ENCODE assay signal across 21 cellular contexts in genomic region chr12:101803978-101804377, GRCh38. TPM values are rescaled to one million over a fixed set of nuclear protein-coding genes. Genes with fewer than 3 reads are reported as not detected.
DNase-seq lines count a peak whose midpoint lies in the region; ATAC-seq and TF ChIP-seq lines count a peak whose summit lies in the region.
"Had no signal": no experiment of that assay in that cellular context is flagged by ENCODE, and none has a peak within 500 bp of the region (broad histone marks: within the 10 kb centered on the region; RNA-seq: fewer than 3 reads in every experiment).

No MANE protein-coding gene starts in this region.

- no peaks in the 10 kb centered on the region for H4K20me1 ChIP-seq in BLaER1
- peaks cover 2% of the 10 kb centered on the region; the same call in 1 of the 2 replicates for H4K20me1 ChIP-seq in DND-41 (ENCODE audit: insufficient read depth, low read length)

- H3K27ac ChIP-seq in BLaER1 (peak overlapping the region; percentile 57; the same call in 1 of the 2 replicates), DND-41 (ENCODE audit: low read length) (peak overlapping the region; percentile 70), Peyer's patch (peak overlapping the region in 1 of 4 donors; percentile 18), SJCRH30 (no peak overlapping the region)
- H3K27ac ChIP-seq in naive thymus-derived CD4-positive, alpha-beta T cell (ENCODE audit: low read depth, low read length), result no peak overlapping the region
- H3K27ac ChIP-seq: HL-60, RWPE1, SJSA1 had no signal

- no peak for TF ChIP-seq POLR2A in Peyer's patch (IDR thresholded peaks at IDR 0.05)

- no peak overlapping the region for H2AFZ ChIP-seq in DND-41 (ENCODE audit: low read depth, low read length)
- H2AFZ ChIP-seq: GM23338 had no signal

- H3K4me3 ChIP-seq in BLaER1 (no peak overlapping the region), DND-41 (ENCODE audit: low read depth in 1 of 2, low read length in 2 of 2) (peak overlapping the region in 1 of 2 experiments; percentile 34; a peak in 2 of 4 replicates), Peyer's patch (no peak overlapping the region), SJCRH30 (no peak overlapping the region)
- no peak overlapping the region for H3K4me3 ChIP-seq in naive thymus-derived CD4-positive, alpha-beta T cell (ENCODE audit: low read length)
- H3K4me3 ChIP-seq: GM23338, SJSA1 had no signal

- peak overlapping the region; percentile 62 for H3K4me2 ChIP-seq in BLaER1
- H3K4me2 ChIP-seq in DND-41 (ENCODE audit: insufficient read depth, low read length), result peak overlapping the region; percentile 52
- H3K4me2 ChIP-seq: GM23338 had no signal

- H3K9ac ChIP-seq in BLaER1 (no peak overlapping the region), DND-41 (ENCODE audit: low read depth, low read length) (peak overlapping the region; percentile 42)

- DNase-seq in DND-41, result peak; percentile 60
- peak in 2 of 3 donors; percentile 47 to 57 for DNase-seq in Peyer's patch
- no peak for DNase-seq in naive thymus-derived CD4-positive, alpha-beta T cell
- DNase-seq in SJCRH30, result no peak
- no peak for DNase-seq in Right ventricle myocardium inferior (ENCODE audit: missing footprints)
- DNase-seq: ACHN; AML-193; Calu3; CD4-positive, alpha-beta T cell; DMS53; NCI-H1105 treated with DMSO at 0.1 percent for 48 hours; NCI-H187; NCI-H446 had no signal

- H3K27me3 ChIP-seq in BLaER1 (no peaks in the 10 kb centered on the region), DND-41 (ENCODE audit: insufficient read depth, low read length, poor library complexity) (no peaks in the 10 kb centered on the region), Peyer's patch (no peaks in the 10 kb centered on the region), SJCRH30 (no peaks in the 10 kb centered on the region)
- H3K27me3 ChIP-seq in naive thymus-derived CD4-positive, alpha-beta T cell (ENCODE audit: control insufficient read depth in 2 of 2, insufficient read depth in 2 of 2, low read length in 2 of 2), result no peaks in the 10 kb centered on the region
- H3K27me3 ChIP-seq: SJSA1 had no signal

- peak overlapping the region in 2 of 9 donors; percentile 4 to 45 for H3K27ac Mint-ChIP-seq in naive thymus-derived CD4-positive, alpha-beta T cell
- H3K27ac Mint-ChIP-seq: CD4-positive, alpha-beta T cell; GM23338 had no signal

- intact Hi-C loops in naive thymus-derived CD4-positive, alpha-beta T cell (cut with micrococcal nuclease), result no loop called here
- intact Hi-C loops in Right ventricle myocardium inferior (cut with DNase I), result no loop called here

- ATAC-seq in DND-41 (ENCODE audit: insufficient read depth, low read depth) (peak; percentile 87), GM18861 (IDR thresholded peaks at IDR 0.05; ENCODE audit: unreplicated experiment) (no peak), Right ventricle myocardium inferior (no peak)
- peak; percentile 31 for ATAC-seq in naive thymus-derived CD4-positive, alpha-beta T cell
- ATAC-seq: GM23338, HCT116 had no signal

- H3K4me1 Mint-ChIP-seq in naive thymus-derived CD4-positive, alpha-beta T cell, result peaks cover 21 to 60% (median 47%) of the 10 kb centered on the region in 7 donors

- H3K27me3 Mint-ChIP-seq in naive thymus-derived CD4-positive, alpha-beta T cell, result no peaks in the 10 kb centered on the region
- H3K27me3 Mint-ChIP-seq: CD4-positive, alpha-beta T cell; IgD-negative memory B cell had no signal

- H3K4me3 Mint-ChIP-seq in naive thymus-derived CD4-positive, alpha-beta T cell, result no peak overlapping the region
- H3K4me3 Mint-ChIP-seq: CD4-positive, alpha-beta T cell; GM23338 had no signal

- CTCF ChIA-PET in naive thymus-derived CD4-positive, alpha-beta T cell (lab: Charles Lee), result no interaction called here

- H3K9me3 ChIP-seq in BLaER1 (no peaks in the 10 kb centered on the region), DND-41 (ENCODE audit: insufficient read depth, low read length, severe bottlenecking) (no peaks in the 10 kb centered on the region), Peyer's patch (no peaks in the 10 kb centered on the region), SJCRH30 (replicated peaks) (no peaks in the 10 kb centered on the region)
- H3K9me3 ChIP-seq in naive thymus-derived CD4-positive, alpha-beta T cell (ENCODE audit: control insufficient read depth in 2 of 3, low read length in 3 of 3), result no peaks in the 10 kb centered on the region
- H3K9me3 ChIP-seq: SJSA1 had no signal

- TF ChIP-seq CTCF in DND-41 (IDR thresholded peaks at IDR 0.05; ENCODE audit: borderline replicate concordance, extremely low read depth, low read length, poor library complexity, severe bottlenecking) (no peak), Peyer's patch (IDR thresholded peaks at IDR 0.05) (no peak)

- H3K36me3 Mint-ChIP-seq in naive thymus-derived CD4-positive, alpha-beta T cell, result peaks cover 0 to 24% (median 5%) of the 10 kb centered on the region in 5 donors

- H3K4me1 ChIP-seq in BLaER1 (peaks cover 33% of the 10 kb centered on the region), DND-41 (ENCODE audit: insufficient read depth, low read length) (peaks cover 39% of the 10 kb centered on the region), Peyer's patch (peaks cover 0 to 5% (median 0%) of the 10 kb centered on the region in 4 donors), SJCRH30 (no peaks in the 10 kb centered on the region)
- H3K4me1 ChIP-seq in naive thymus-derived CD4-positive, alpha-beta T cell (ENCODE audit: control insufficient read depth in 2 of 2, insufficient read depth in 2 of 2, low read length in 2 of 2), result no peaks in the 10 kb centered on the region
- H3K4me1 ChIP-seq: SJSA1 had no signal

- peaks cover 99% of the 10 kb centered on the region for H3K79me2 ChIP-seq in DND-41 (ENCODE audit: insufficient read depth, low read length)

- POLR2A ChIA-PET in naive thymus-derived CD4-positive, alpha-beta T cell (lab: Charles Lee), result interaction anchor here (1.4 kb wide), 1 partner anchor 26 kb away, joined by 3 read pairs; no protein-coding TSS in a partner anchor

- H3K9me3 Mint-ChIP-seq in naive thymus-derived CD4-positive, alpha-beta T cell, result no peaks in the 10 kb centered on the region
- H3K9me3 Mint-ChIP-seq: CD4-positive, alpha-beta T cell; GM23338; IgD-negative memory B cell had no signal

- no peaks in the 10 kb centered on the region for H3K36me3 ChIP-seq in BLaER1
- no peaks in the 10 kb centered on the region for H3K36me3 ChIP-seq in DND-41 (ENCODE audit: insufficient read depth, low read length)
- no peaks in the 10 kb centered on the region for H3K36me3 ChIP-seq in Peyer's patch
- H3K36me3 ChIP-seq in naive thymus-derived CD4-positive, alpha-beta T cell (ENCODE audit: control insufficient read depth in 2 of 3, insufficient read depth in 3 of 3, low read length in 3 of 3), result no peaks in the 10 kb centered on the region
- H3K36me3 ChIP-seq in SJCRH30, result no peaks in the 10 kb centered on the region
- H3K36me3 ChIP-seq: SJSA1 had no signal

RNA-seq across cellular contexts. Expression of gene GNPTAB, which starts 26.8 kb away (rescaled TPM):
- total RNA-seq in Peyer's patch, result 10 to 100 TPM; 27.1 to 91.6 (median 31.3) TPM
- 10 to 100 TPM; 42.0 to 85.1 (median 62.2) TPM for total RNA-seq in naive thymus-derived CD4-positive, alpha-beta T cell
- 10 to 100 TPM; 28.2 to 33.5 TPM for polyA plus RNA-seq in naive thymus-derived CD4-positive, alpha-beta T cell
- total RNA-seq in SJCRH30 (2014; rRNA removed; shearing (Covaris generic)), result 8.3 and 11.6 TPM in 2 replicates
- total RNA-seq in Right ventricle myocardium inferior, result 56.2 TPM

Comparison
In these comparisons a context has a peak if more than half of its experiments do, and no peak if none do; other contexts are left out.
1. H3K27ac ChIP-seq: peak in BLaER1 (single experiment) and DND-41 (single experiment); none in naive thymus-derived CD4-positive, alpha-beta T cell (single experiment) and SJCRH30 (single experiment).
2. ATAC-seq: peak in DND-41 (single experiment) and naive thymus-derived CD4-positive, alpha-beta T cell (single experiment); none in GM18861 (single experiment) and Right ventricle myocardium inferior (single experiment).
3. DNase-seq: peak in DND-41 (single experiment) and Peyer's patch (2 of 3); none in naive thymus-derived CD4-positive, alpha-beta T cell (0 of 9), SJCRH30 (0 of 2) and Right ventricle myocardium inferior (single experiment).